In the genomic region with DNA sequence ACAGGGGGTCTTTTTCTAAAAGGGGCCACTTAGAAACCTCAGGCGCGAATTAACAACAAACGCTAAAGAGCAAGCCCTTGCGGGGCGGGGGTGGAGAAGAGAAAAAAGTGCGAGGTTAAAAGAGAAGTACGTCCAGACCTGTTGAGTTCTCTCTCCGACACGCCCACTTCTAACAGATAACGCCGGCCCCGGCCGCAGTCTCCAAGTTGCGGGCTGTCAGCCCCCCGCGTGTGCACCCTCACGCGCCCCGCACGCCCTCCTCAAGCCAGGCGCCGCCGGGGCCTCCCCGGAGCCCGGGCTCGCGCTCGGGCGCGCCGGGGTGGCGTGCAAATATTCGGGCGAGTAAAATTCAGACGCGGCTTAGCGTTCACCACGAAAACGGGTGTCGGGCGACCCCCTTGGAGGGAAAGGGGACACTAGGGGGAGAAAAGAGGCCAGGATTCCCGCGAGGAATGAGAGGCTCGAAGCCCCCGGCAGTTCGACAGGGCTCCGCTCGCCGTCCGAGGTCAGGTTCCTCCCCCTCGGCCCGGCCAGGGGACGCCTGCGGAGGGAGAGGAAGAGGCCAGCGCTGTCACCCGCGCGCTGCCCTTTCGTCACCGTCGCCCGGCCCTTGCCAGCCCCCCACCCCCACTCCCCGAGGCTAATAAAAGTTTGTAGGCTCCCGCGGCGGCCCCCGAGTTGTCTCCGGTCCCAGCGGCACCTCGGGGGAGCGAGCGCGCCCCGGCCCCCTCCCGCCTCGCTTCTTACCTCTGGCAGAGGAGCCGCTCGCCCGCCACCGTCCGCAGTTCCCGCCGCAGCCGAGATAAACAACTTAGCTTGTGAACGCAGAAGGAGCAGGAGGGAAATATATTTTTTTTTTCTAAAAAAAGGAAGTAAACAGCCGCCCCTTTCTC, we compare ENCODE assay signal across 1 cellular context.
TF ChIP-seq lines count a peak whose summit lies in the region.

No MANE protein-coding gene starts in this region.

TF ChIP-seq in K562, 482 proteins besides CTCF, POLR2A, EP300 and RAD21 (continued from another document and continues in another):
- TF ChIP-seq, protein P1, sequence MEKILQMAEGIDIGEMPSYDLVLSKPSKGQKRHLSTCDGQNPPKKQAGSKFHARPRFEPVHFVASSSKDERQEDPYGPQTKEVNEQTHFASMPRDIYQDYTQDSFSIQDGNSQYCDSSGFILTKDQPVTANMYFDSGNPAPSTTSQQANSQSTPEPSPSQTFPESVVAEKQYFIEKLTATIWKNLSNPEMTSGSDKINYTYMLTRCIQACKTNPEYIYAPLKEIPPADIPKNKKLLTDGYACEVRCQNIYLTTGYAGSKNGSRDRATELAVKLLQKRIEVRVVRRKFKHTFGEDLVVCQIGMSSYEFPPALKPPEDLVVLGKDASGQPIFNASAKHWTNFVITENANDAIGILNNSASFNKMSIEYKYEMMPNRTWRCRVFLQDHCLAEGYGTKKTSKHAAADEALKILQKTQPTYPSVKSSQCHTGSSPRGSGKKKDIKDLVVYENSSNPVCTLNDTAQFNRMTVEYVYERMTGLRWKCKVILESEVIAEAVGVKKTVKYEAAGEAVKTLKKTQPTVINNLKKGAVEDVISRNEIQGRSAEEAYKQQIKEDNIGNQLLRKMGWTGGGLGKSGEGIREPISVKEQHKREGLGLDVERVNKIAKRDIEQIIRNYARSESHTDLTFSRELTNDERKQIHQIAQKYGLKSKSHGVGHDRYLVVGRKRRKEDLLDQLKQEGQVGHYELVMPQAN (IDR thresholded peaks at IDR 0.05; ENCODE audit: borderline replicate concordance), result 0 out of 2 replicates have a peak, but pooled peaks have one; percentile 10
- TF ChIP-seq, protein P2, sequence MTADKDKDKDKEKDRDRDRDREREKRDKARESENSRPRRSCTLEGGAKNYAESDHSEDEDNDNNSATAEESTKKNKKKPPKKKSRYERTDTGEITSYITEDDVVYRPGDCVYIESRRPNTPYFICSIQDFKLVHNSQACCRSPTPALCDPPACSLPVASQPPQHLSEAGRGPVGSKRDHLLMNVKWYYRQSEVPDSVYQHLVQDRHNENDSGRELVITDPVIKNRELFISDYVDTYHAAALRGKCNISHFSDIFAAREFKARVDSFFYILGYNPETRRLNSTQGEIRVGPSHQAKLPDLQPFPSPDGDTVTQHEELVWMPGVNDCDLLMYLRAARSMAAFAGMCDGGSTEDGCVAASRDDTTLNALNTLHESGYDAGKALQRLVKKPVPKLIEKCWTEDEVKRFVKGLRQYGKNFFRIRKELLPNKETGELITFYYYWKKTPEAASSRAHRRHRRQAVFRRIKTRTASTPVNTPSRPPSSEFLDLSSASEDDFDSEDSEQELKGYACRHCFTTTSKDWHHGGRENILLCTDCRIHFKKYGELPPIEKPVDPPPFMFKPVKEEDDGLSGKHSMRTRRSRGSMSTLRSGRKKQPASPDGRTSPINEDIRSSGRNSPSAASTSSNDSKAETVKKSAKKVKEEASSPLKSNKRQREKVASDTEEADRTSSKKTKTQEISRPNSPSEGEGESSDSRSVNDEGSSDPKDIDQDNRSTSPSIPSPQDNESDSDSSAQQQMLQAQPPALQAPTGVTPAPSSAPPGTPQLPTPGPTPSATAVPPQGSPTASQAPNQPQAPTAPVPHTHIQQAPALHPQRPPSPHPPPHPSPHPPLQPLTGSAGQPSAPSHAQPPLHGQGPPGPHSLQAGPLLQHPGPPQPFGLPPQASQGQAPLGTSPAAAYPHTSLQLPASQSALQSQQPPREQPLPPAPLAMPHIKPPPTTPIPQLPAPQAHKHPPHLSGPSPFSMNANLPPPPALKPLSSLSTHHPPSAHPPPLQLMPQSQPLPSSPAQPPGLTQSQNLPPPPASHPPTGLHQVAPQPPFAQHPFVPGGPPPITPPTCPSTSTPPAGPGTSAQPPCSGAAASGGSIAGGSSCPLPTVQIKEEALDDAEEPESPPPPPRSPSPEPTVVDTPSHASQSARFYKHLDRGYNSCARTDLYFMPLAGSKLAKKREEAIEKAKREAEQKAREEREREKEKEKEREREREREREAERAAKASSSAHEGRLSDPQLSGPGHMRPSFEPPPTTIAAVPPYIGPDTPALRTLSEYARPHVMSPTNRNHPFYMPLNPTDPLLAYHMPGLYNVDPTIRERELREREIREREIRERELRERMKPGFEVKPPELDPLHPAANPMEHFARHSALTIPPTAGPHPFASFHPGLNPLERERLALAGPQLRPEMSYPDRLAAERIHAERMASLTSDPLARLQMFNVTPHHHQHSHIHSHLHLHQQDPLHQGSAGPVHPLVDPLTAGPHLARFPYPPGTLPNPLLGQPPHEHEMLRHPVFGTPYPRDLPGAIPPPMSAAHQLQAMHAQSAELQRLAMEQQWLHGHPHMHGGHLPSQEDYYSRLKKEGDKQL (CRISPR knock-in tag; IDR thresholded peaks at IDR 0.05; ENCODE audit: borderline replicate concordance), result no peak
- TF ChIP-seq TAF1 (IDR thresholded peaks at IDR 0.05; ENCODE audit: control insufficient read depth, extremely low read depth, insufficient read depth, low read length, severe bottlenecking) (peak; percentile 37), CREM (IDR thresholded peaks at IDR 0.05; ENCODE audit: low read depth) (0 out of 2 replicates have a peak, but pooled peaks have one; percentile 22), XRCC5 (IDR thresholded peaks at IDR 0.05; ENCODE audit: low read depth, low read length) (no peak), ZC3H8 (IDR thresholded peaks at IDR 0.05) (no peak), TEAD4 (IDR thresholded peaks at IDR 0.05; ENCODE audit: low read length) (no peak), TEAD4 (CRISPR knock-in tag; IDR thresholded peaks at IDR 0.05; ENCODE audit: borderline replicate concordance) (no peak), TARDBP (IDR thresholded peaks at IDR 0.05) (no peak), FOXP1 (CRISPR knock-in tag; IDR thresholded peaks at IDR 0.05) (no peak), MTA3 (IDR thresholded peaks at IDR 0.05; ENCODE audit: borderline replicate concordance) (no peak), IRF2 (CRISPR knock-in tag; IDR thresholded peaks at IDR 0.05) (no peak), KAT8 (IDR thresholded peaks at IDR 0.05; ENCODE audit: low read depth) (no peak), SAFB (IDR thresholded peaks at IDR 0.05; ENCODE audit: borderline replicate concordance, low read depth, low read length) (peak; percentile 17; the same call in 1 of the 2 replicates), GABPA (tag; conservative IDR thresholded peaks at IDR 0.05; ENCODE audit: low read depth) (peak; percentile 42), KHSRP (IDR thresholded peaks at IDR 0.05) (no peak), YBX1 (IDR thresholded peaks at IDR 0.05) (no peak), ZNF57 (CRISPR knock-in tag; IDR thresholded peaks at IDR 0.05) (no peak), ZNF699 (CRISPR knock-in tag; IDR thresholded peaks at IDR 0.05; ENCODE audit: insufficient replicate concordance) (no peak), CHD1 (IDR thresholded peaks at IDR 0.05; ENCODE audit: low read length) (peak; percentile 71), GABPB1 (CRISPR knock-in tag; IDR thresholded peaks at IDR 0.05) (no peak), STAT5B (CRISPR knock-in tag; IDR thresholded peaks at IDR 0.05) (no peak), JUN (IDR thresholded peaks at IDR 0.05; ENCODE audit: borderline replicate concordance, low read depth, low read length) (no peak), JUN (CRISPR knock-in tag; IDR thresholded peaks at IDR 0.05; ENCODE audit: borderline replicate concordance) (no peak), JUND (IDR thresholded peaks at IDR 0.05; ENCODE audit: borderline replicate concordance, low read depth, low read length) (no peak), JUND (tag; IDR thresholded peaks at IDR 0.05; ENCODE audit: borderline replicate concordance, low read depth, low read length) (no peak), NONO (IDR thresholded peaks at IDR 0.05; ENCODE audit: low read depth in 2 of 2, low read length in 1 of 2) (no peak), SUPT5H (IDR thresholded peaks at IDR 0.05) (no peak), PML (IDR thresholded peaks at IDR 0.05; ENCODE audit: low read length) (0 out of 2 replicates have a peak, but pooled peaks have one; percentile 15), TFAM (CRISPR knock-in tag; conservative IDR thresholded peaks at IDR 0.05) (no peak), BRCA1 (IDR thresholded peaks at IDR 0.05) (no peak), BRCA1 (CRISPR knock-in tag; IDR thresholded peaks at IDR 0.05) (no peak), SMARCA4 (IDR thresholded peaks at IDR 0.05) (no peak), JUNB (CRISPR knock-in tag; conservative IDR thresholded peaks at IDR 0.05) (no peak), ZNF707 (CRISPR knock-in tag; conservative IDR thresholded peaks at IDR 0.05) (no peak), ZNF766 (CRISPR knock-in tag; conservative IDR thresholded peaks at IDR 0.05) (0 out of 2 replicates have a peak, but pooled peaks have one; percentile 25), SNIP1 (IDR thresholded peaks at IDR 0.05; ENCODE audit: low read depth) (no peak), ZNF408 (CRISPR knock-in tag; IDR thresholded peaks at IDR 0.05; ENCODE audit: low read depth) (no peak), CC2D1A (IDR thresholded peaks at IDR 0.05) (no peak)
- TF ChIP-seq, protein P3, sequence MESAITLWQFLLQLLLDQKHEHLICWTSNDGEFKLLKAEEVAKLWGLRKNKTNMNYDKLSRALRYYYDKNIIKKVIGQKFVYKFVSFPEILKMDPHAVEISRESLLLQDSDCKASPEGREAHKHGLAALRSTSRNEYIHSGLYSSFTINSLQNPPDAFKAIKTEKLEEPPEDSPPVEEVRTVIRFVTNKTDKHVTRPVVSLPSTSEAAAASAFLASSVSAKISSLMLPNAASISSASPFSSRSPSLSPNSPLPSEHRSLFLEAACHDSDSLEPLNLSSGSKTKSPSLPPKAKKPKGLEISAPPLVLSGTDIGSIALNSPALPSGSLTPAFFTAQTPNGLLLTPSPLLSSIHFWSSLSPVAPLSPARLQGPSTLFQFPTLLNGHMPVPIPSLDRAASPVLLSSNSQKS (CRISPR knock-in tag; IDR thresholded peaks at IDR 0.05), result no peak
- TF ChIP-seq, protein P4, sequence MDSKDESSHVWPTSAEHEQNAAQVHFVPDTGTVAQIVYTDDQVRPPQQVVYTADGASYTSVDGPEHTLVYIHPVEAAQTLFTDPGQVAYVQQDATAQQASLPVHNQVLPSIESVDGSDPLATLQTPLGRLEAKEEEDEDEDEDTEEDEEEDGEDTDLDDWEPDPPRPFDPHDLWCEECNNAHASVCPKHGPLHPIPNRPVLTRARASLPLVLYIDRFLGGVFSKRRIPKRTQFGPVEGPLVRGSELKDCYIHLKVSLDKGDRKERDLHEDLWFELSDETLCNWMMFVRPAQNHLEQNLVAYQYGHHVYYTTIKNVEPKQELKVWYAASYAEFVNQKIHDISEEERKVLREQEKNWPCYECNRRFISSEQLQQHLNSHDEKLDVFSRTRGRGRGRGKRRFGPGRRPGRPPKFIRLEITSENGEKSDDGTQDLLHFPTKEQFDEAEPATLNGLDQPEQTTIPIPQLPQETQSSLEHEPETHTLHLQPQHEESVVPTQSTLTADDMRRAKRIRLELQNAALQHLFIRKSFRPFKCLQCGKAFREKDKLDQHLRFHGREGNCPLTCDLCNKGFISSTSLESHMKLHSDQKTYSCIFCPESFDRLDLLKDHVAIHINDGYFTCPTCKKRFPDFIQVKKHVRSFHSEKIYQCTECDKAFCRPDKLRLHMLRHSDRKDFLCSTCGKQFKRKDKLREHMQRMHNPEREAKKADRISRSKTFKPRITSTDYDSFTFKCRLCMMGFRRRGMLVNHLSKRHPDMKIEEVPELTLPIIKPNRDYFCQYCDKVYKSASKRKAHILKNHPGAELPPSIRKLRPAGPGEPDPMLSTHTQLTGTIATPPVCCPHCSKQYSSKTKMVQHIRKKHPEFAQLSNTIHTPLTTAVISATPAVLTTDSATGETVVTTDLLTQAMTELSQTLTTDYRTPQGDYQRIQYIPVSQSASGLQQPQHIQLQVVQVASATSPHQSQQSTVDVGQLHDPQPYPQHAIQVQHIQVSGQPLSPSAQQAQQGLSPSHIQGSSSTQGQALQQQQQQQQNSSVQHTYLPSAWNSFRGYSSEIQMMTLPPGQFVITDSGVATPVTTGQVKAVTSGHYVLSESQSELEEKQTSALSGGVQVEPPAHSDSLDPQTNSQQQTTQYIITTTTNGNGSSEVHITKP (IDR thresholded peaks at IDR 0.05; ENCODE audit: partially characterized antibody), result no peak
- TF ChIP-seq, protein P5, sequence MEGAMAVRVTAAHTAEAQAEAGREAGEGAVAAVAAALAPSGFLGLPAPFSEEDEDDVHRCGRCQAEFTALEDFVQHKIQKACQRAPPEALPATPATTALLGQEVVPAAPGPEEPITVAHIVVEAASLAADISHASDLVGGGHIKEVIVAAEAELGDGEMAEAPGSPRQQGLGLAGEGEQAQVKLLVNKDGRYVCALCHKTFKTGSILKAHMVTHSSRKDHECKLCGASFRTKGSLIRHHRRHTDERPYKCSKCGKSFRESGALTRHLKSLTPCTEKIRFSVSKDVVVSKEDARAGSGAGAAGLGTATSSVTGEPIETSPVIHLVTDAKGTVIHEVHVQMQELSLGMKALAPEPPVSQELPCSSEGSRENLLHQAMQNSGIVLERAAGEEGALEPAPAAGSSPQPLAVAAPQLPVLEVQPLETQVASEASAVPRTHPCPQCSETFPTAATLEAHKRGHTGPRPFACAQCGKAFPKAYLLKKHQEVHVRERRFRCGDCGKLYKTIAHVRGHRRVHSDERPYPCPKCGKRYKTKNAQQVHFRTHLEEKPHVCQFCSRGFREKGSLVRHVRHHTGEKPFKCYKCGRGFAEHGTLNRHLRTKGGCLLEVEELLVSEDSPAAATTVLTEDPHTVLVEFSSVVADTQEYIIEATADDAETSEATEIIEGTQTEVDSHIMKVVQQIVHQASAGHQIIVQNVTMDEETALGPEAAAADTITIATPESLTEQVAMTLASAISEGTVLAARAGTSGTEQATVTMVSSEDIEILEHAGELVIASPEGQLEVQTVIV (CRISPR knock-in tag; IDR thresholded peaks at IDR 0.05; ENCODE audit: borderline replicate concordance), result no peak
- TF ChIP-seq, protein P6, sequence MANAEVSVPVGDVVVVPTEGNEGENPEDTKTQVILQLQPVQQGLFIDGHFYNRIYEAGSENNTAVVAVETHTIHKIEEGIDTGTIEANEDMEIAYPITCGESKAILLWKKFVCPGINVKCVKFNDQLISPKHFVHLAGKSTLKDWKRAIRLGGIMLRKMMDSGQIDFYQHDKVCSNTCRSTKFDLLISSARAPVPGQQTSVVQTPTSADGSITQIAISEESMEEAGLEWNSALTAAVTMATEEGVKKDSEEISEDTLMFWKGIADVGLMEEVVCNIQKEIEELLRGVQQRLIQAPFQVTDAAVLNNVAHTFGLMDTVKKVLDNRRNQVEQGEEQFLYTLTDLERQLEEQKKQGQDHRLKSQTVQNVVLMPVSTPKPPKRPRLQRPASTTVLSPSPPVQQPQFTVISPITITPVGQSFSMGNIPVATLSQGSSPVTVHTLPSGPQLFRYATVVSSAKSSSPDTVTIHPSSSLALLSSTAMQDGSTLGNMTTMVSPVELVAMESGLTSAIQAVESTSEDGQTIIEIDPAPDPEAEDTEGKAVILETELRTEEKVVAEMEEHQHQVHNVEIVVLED (CRISPR knock-in tag; IDR thresholded peaks at IDR 0.05), result no peak
- TF ChIP-seq, protein P7, sequence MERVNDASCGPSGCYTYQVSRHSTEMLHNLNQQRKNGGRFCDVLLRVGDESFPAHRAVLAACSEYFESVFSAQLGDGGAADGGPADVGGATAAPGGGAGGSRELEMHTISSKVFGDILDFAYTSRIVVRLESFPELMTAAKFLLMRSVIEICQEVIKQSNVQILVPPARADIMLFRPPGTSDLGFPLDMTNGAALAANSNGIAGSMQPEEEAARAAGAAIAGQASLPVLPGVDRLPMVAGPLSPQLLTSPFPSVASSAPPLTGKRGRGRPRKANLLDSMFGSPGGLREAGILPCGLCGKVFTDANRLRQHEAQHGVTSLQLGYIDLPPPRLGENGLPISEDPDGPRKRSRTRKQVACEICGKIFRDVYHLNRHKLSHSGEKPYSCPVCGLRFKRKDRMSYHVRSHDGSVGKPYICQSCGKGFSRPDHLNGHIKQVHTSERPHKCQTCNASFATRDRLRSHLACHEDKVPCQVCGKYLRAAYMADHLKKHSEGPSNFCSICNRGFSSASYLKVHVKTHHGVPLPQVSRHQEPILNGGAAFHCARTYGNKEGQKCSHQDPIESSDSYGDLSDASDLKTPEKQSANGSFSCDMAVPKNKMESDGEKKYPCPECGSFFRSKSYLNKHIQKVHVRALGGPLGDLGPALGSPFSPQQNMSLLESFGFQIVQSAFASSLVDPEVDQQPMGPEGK (CRISPR knock-in tag; IDR thresholded peaks at IDR 0.05; ENCODE audit: borderline replicate concordance), result no peak
